ENCODE assay signal across 16 cellular contexts in genomic region chr11:17010851-17011420, GRCh38.
"Had no signal": no experiment of that assay in that cellular context is flagged by ENCODE, and none has a peak within 500 bp of the region (broad histone marks: within the 10 kb centered on the region; RNA-seq: fewer than 3 reads in every experiment).

No MANE protein-coding gene starts in this region.

- H3K27me3 Mint-ChIP-seq: progenitor cell of endocrine pancreas had no signal

- H3K4me3 ChIP-seq: coronary artery, esophagus muscularis mucosa had no signal

- ATAC-seq: right cardiac atrium; stimulated activated naive CD8-positive, alpha-beta T cell treated with anti-CD3 and anti-CD28 coated beads, Interleukin-15, Interleukin-2, amounts not matched to agents 100 U/mL and 50 U/mL, for 24 hours had no signal

- H3K9me3 Mint-ChIP-seq: activated CD4-positive, alpha-beta T cell treated with anti-CD3 and anti-CD28 coated beads, Interleukin-2, amount 10 ng/mL, durations not matched to agents 7 days and 5 days; activated T-helper 1 cell treated with anti-CD3 and anti-CD28 coated beads, Interleukin-12 subunit alpha, Interleukin-12 subunit beta, Interleukin-2, Interleukin-4 antibody, amounts not matched to agents 30 ng/mL and 10 ng/mL and 1 ng/mL, durations not matched to agents 14 hours and 24 hours and 36 hours; central memory CD8-positive, alpha-beta T cell; nephron progenitor cell; T-helper 2 cell treated with Interferon-gamma antibody and Interleukin-4, amounts not matched to agents 5 μg/mL and 100 μg/mL, for 36 hours; type B pancreatic cell had no signal

- H3K27ac ChIP-seq: brain microvascular endothelial cell, coronary artery, esophagus muscularis mucosa had no signal

- H3K36me3 ChIP-seq: brain microvascular endothelial cell, esophagus muscularis mucosa had no signal

- DNase-seq: activated CD4-positive, alpha-beta T cell treated with anti-CD3 and anti-CD28 coated beads, Interleukin-2, amount 10 ng/mL, durations not matched to agents 7 days and 5 days; activated CD8-positive, alpha-beta memory T cell treated with anti-CD3 and anti-CD28 coated beads, Interleukin-2, amount 50 U/mL, for 48 hours; activated naive CD4-positive, alpha-beta T cell; anterior cingulate cortex; brain microvascular endothelial cell; hippocampal formation; nephron progenitor cell; right cardiac atrium; stimulated activated naive CD8-positive, alpha-beta T cell treated with anti-CD3 and anti-CD28 coated beads, Interleukin-15, Interleukin-2, amounts not matched to agents 100 U/mL and 50 U/mL, for 24 hours had no signal

- H3K27ac Mint-ChIP-seq: activated CD4-positive, alpha-beta T cell treated with anti-CD3 and anti-CD28 coated beads, Interleukin-2, amount 10 ng/mL, durations not matched to agents 7 days and 5 days; activated T-helper 1 cell treated with anti-CD3 and anti-CD28 coated beads, Interleukin-12 subunit alpha, Interleukin-12 subunit beta, Interleukin-2, Interleukin-4 antibody, amounts not matched to agents 30 ng/mL and 10 ng/mL and 1 ng/mL, durations not matched to agents 14 hours and 24 hours and 36 hours; nephron progenitor cell; progenitor cell of endocrine pancreas; T-helper 2 cell treated with Interferon-gamma antibody and Interleukin-4, amounts not matched to agents 5 μg/mL and 100 μg/mL, for 36 hours; type B pancreatic cell had no signal

- H3K9me3 ChIP-seq: esophagus muscularis mucosa had no signal

- H3K4me3 Mint-ChIP-seq: activated CD4-positive, alpha-beta T cell treated with anti-CD3 and anti-CD28 coated beads, Interleukin-2, amount 10 ng/mL, durations not matched to agents 7 days and 5 days; activated T-helper 1 cell treated with anti-CD3 and anti-CD28 coated beads, Interleukin-12 subunit alpha, Interleukin-12 subunit beta, Interleukin-2, Interleukin-4 antibody, amounts not matched to agents 30 ng/mL and 10 ng/mL and 1 ng/mL, durations not matched to agents 14 hours and 24 hours and 36 hours; central memory CD8-positive, alpha-beta T cell; nephron progenitor cell; T-helper 2 cell treated with Interferon-gamma antibody and Interleukin-4, amounts not matched to agents 5 μg/mL and 100 μg/mL, for 36 hours; type B pancreatic cell had no signal
